Comparison of ENCODE assay signal across 8 cellular contexts in genomic region chr6:35452186-35453090, GRCh38. TPM values are rescaled to one million over a fixed set of nuclear protein-coding genes. Genes with fewer than 3 reads are reported as not detected.
DNase-seq lines count a peak whose midpoint lies in the region; ATAC-seq and TF ChIP-seq lines count a peak whose summit lies in the region.

Gene FANCE (plus strand): TSS chr6:35452338. CDS start chr6:35452546, 208 bp downstream.

- peaks cover 15% of the 10 kb centered on the region for H3K4me1 ChIP-seq in muscle layer of colon (ENCODE audit: insufficient read depth, low read length)

- H3K9me3 Mint-ChIP-seq in activated T-cell treated with anti-CD3 and anti-CD28 coated beads, Interleukin-2, amount 50 U/mL, for 24 hours, result no peaks in the 10 kb centered on the region

- peaks cover 45% of the 10 kb centered on the region for H3K36me3 Mint-ChIP-seq in activated T-cell treated with anti-CD3 and anti-CD28 coated beads, Interleukin-2, amount 50 U/mL, for 24 hours (ENCODE audit: low read depth)

- H3K27ac Mint-ChIP-seq in activated T-cell treated with anti-CD3 and anti-CD28 coated beads, Interleukin-2, amount 50 U/mL, for 24 hours, result peak within 1 kb of the TSS; percentile 84

- H3K4me1 Mint-ChIP-seq in activated T-cell treated with anti-CD3 and anti-CD28 coated beads, Interleukin-2, amount 50 U/mL, for 24 hours (ENCODE audit: low read depth), result peaks cover 43% of the 10 kb centered on the region

- no peak within 1 kb of the TSS for H3K9ac ChIP-seq in muscle layer of colon (ENCODE audit: low read length)

- ATAC-seq in GM21619 (IDR thresholded peaks at IDR 0.05; ENCODE audit: unreplicated experiment), result peak; percentile 87

- no peaks in the 10 kb centered on the region for H3K27me3 Mint-ChIP-seq in activated T-cell treated with anti-CD3 and anti-CD28 coated beads, Interleukin-2, amount 50 U/mL, for 24 hours

- H3K4me3 Mint-ChIP-seq in activated T-cell treated with anti-CD3 and anti-CD28 coated beads, Interleukin-2, amount 50 U/mL, for 24 hours, result peak within 1 kb of the TSS; percentile 84

- H3K27me3 ChIP-seq in muscle layer of colon (ENCODE audit: control insufficient read depth in 1 of 2, insufficient read depth in 2 of 2, low read length in 2 of 2), result no peaks in the 10 kb centered on the region

- H3K27ac ChIP-seq in muscle layer of colon (ENCODE audit: low read depth, low read length), result peak within 1 kb of the TSS; percentile 59

- no peaks in the 10 kb centered on the region for H3K9me3 ChIP-seq in muscle layer of colon (ENCODE audit: low read length)

- TF ChIP-seq POLR2A in erythroblast (IDR thresholded peaks at IDR 0.05; ENCODE audit: low read length), result peak; percentile 62

- peak; percentile 49 for DNase-seq in DMS53 treated with DMSO at 0.1 percent for 48 hours (lab: John Stamatoyannopoulos, UW; ENCODE audit: unreplicated experiment)
- peak; percentile 72 for DNase-seq in Jurkat, Clone E6-1 (ENCODE audit: low read depth, low spot score)
- DNase-seq in OCI-M2 (lab: John Stamatoyannopoulos, UW; ENCODE audit: unreplicated experiment), result peak; percentile 75
- DNase-seq in activated T-cell treated with anti-CD3 and anti-CD28 coated beads, Interleukin-2, amount 50 U/mL, for 24 hours, result peak; percentile 98
- DNase-seq in erythroblast (lab: John Stamatoyannopoulos, UW), result peak; percentile 96 to 98
- DNase-seq in stimulated activated CD8-positive, alpha-beta memory T cell treated with anti-CD3 and anti-CD28 coated beads, Interleukin-4, amount 100 ng/mL, for 48 hours, result peak; percentile 100

- peaks cover 2% of the 10 kb centered on the region for H3K36me3 ChIP-seq in muscle layer of colon (ENCODE audit: insufficient read depth, low read length)

- H3K4me3 ChIP-seq in Jurkat, Clone E6-1 (ENCODE audit: low read length), result peak within 1 kb of the TSS; percentile 62
- H3K4me3 ChIP-seq in muscle layer of colon (ENCODE audit: low read depth in 1 of 2, low read length in 2 of 2), result peak within 1 kb of the TSS; percentile 40 to 58

RNA-seq across cellular contexts. Expression of gene FANCE, which starts in this region (rescaled TPM):
- polyA plus RNA-seq in Jurkat, Clone E6-1 (2012; ENCODE audit: insufficient read depth, insufficient read length), result 8.1 TPM

Comparison
In these comparisons a context has a peak if more than half of its experiments do, and no peak if none do; other contexts are left out.
1. Peak in every context shown above with its lines: DNase-seq, ATAC-seq, H3K4me3 ChIP-seq and H3K27ac ChIP-seq.
2. DNase-seq: peak in every context shown above with its lines; median percentile 100 in stimulated activated CD8-positive, alpha-beta memory T cell treated with anti-CD3 and anti-CD28 coated beads, Interleukin-4, amount 100 ng/mL, for 48 hours; 98 in activated T-cell treated with anti-CD3 and anti-CD28 coated beads, Interleukin-2, amount 50 U/mL, for 24 hours; 97 in erythroblast; 75 in OCI-M2; 72 in Jurkat, Clone E6-1; 49 in DMS53 treated with DMSO at 0.1 percent for 48 hours.